Comparison of ENCODE assay signal across 8 cellular contexts in genomic region chr10:112115781-112116385, GRCh38.
DNase-seq lines count a peak whose midpoint lies in the region; ATAC-seq and TF ChIP-seq lines count a peak whose summit lies in the region.

No MANE protein-coding gene starts in this region.

- CTCF ChIA-PET in HEK293T (lab: Yijun Ruan, JAX): interaction anchor here (0.7 to 5.2 kb wide), 4 partner anchors 17 to 193 kb away, joined by 3 to 32 read pairs (median 4); no protein-coding TSS in a partner anchor

- no peaks in the 10 kb centered on the region for H4K20me1 ChIP-seq in fibroblast of lung (ENCODE audit: control insufficient read depth, extremely low read depth, insufficient read depth, low read length)

- H3K27ac ChIP-seq in heart right ventricle (no peak overlapping the region), fibroblast of lung (ENCODE audit: insufficient read depth, low read length) (no peak overlapping the region)

- POLR2A ChIA-PET in HEK293T (lab: Yijun Ruan, JAX): interaction anchor here (0.5 kb wide), 1 partner anchor 136 kb away, joined by 3 read pairs; no protein-coding TSS in a partner anchor

- H3K27me3 ChIP-seq in heart right ventricle (peaks cover 0 to under 1% (median 0%) of the 10 kb centered on the region in 7 donors), fibroblast of lung (ENCODE audit: control insufficient read depth, insufficient read depth, low read length) (peaks cover 2% of the 10 kb centered on the region)

- H3K4me2 ChIP-seq in fibroblast of lung (ENCODE audit: extremely low read depth, insufficient read depth, low read length): no peak overlapping the region

- no peaks in the 10 kb centered on the region for H3K79me2 ChIP-seq in fibroblast of lung (ENCODE audit: control insufficient read depth, insufficient read depth, low read length)

- H3K4me1 ChIP-seq in heart right ventricle (no peaks in the 10 kb centered on the region), fibroblast of lung (ENCODE audit: control insufficient read depth, extremely low read depth, insufficient read depth, low read length) (no peaks in the 10 kb centered on the region)

- DNase-seq in heart right ventricle (no peak), Right ventricle myocardium inferior (ENCODE audit: missing footprints) (no peak), HEK293T (ENCODE audit: extremely low spot score) (peak; percentile 83), NB4 (ENCODE audit: low read depth) (peak; percentile 46), fibroblast of lung (ENCODE audit: low read depth in 2 of 2) (peak in 1 of 2 donors; percentile 3), renal cortical epithelial cell (ENCODE audit: low read depth) (peak; percentile 7), mucosa of gallbladder (ENCODE audit: low spot score) (no peak)
- DNase-seq in activated CD4-positive, alpha-beta T cell treated with anti-CD3 and anti-CD28 coated beads, Interleukin-2, amount 50 U/mL, for 4 hours: peak; percentile 4

- intact Hi-C loops in heart right ventricle (cut with DNase I) (no loop called here), Right ventricle myocardium inferior (cut with DNase I) (no loop called here)

- TF ChIP-seq CTCF in heart right ventricle (IDR thresholded peaks at IDR 0.05) (peak; percentile 9 to 74 (median 67)), NB4 (IDR thresholded peaks at IDR 0.05; ENCODE audit: low read depth, low read length) (peak; percentile 91), fibroblast of lung (conservative IDR thresholded peaks at IDR 0.05 in 1 of 2, IDR thresholded peaks at IDR 0.05 in 1 of 2; ENCODE audit: low read depth in 1 of 2, low read length in 2 of 2) (peak; percentile 60 to 72)

- H3K36me3 ChIP-seq in heart right ventricle: no peaks in the 10 kb centered on the region
- H3K36me3 ChIP-seq in fibroblast of lung (ENCODE audit: control insufficient read depth, insufficient read depth, low read length): no peaks in the 10 kb centered on the region

- no peak for TF ChIP-seq POLR2A in NB4 (IDR thresholded peaks at IDR 0.05; ENCODE audit: extremely low read depth, insufficient read length)

- peaks cover 0 to 2% (median 0%) of the 10 kb centered on the region in 11 donors for H3K9me3 ChIP-seq in heart right ventricle
- H3K9me3 ChIP-seq in fibroblast of lung (ENCODE audit: control insufficient read depth, insufficient read depth, low read depth, low read length): no peaks in the 10 kb centered on the region

- peak in 2 of 8 donors; percentile 46 to 65 for ATAC-seq in heart right ventricle
- no peak for ATAC-seq in Right ventricle myocardium inferior

- H3K4me3 ChIP-seq in heart right ventricle (no peak overlapping the region), NB4 (ENCODE audit: low read depth, low read length) (no peak overlapping the region), fibroblast of lung (replicated peaks in 1 of 4; ENCODE audit: control extremely low read depth in 1 of 4, insufficient read depth in 1 of 4, low read depth in 3 of 4, low read length in 4 of 4) (no peak overlapping the region)

- 57 to 63% methylated on average over 12 of the region's 12 CpGs for WGBS in heart right ventricle, 2 donors

- H2AFZ ChIP-seq in fibroblast of lung (ENCODE audit: low read length): no peak overlapping the region

- no peak overlapping the region for H3K9ac ChIP-seq in fibroblast of lung (ENCODE audit: insufficient read depth, low read length)

TF ChIP-seq in HEK293T, 16 proteins besides CTCF, POLR2A, EP300 and RAD21:
- TF ChIP-seq HDGF (IDR thresholded peaks at IDR 0.05; ENCODE audit: borderline replicate concordance) (no peak), SUZ12 (IDR thresholded peaks at IDR 0.05) (no peak), PKNOX1 (IDR thresholded peaks at IDR 0.05) (no peak), FOXK2 (IDR thresholded peaks at IDR 0.05) (no peak), ELF4 (IDR thresholded peaks at IDR 0.05) (no peak), NFRKB (IDR thresholded peaks at IDR 0.05) (no peak), SP1 (IDR thresholded peaks at IDR 0.05) (no peak)

Comparison
In these comparisons a context has a peak if more than half of its experiments do, and no peak if none do; other contexts are left out.
1. DNase-seq: peak in HEK293T (single experiment), NB4 (single experiment), activated CD4-positive, alpha-beta T cell treated with anti-CD3 and anti-CD28 coated beads, Interleukin-2, amount 50 U/mL, for 4 hours (2 of 2) and renal cortical epithelial cell (single experiment); none in heart right ventricle (0 of 2), Right ventricle myocardium inferior (single experiment) and mucosa of gallbladder (single experiment).
2. Peak in every context shown above with its lines, with median percentiles within 50 percentile points of each other: CTCF ChIP-seq.